In the genomic region with DNA sequence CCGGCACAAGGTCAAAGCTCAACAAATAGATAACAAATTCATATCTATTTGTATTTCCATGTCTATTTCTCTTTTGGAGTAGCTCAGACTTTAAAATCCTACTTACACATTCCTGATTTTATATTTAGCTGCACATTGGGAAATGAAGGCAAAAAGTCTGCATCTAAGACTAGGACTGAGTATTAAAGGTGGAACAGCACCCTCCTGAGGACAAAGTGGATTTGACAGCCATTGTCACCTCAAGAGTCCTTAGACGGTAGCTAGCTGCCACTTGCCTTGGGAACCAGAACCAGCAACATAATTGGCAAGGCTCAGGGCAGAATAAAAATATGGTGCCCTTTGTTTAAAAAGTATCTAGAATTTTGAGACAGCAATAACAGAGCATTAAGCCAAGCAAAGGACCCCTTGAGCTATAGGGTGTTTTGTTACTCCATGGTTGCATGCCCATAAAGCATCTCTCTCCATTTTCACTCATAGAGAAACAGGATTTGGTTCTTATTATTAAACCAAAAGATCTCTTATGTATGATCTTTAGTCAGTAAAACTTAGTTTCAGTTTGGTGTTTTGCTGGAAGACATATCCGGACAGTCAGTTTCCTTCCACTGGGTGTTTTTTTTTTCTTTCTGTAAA, we compare ENCODE assay signal across 8 cellular contexts. TPM values are rescaled to one million over a fixed set of nuclear protein-coding genes. Genes with fewer than 3 reads are reported as not detected.
DNase-seq lines count a peak whose midpoint lies in the region; ATAC-seq, FAIRE-seq and TF ChIP-seq lines count a peak whose summit lies in the region.

No MANE protein-coding gene starts in this region.

- H3K4me3 Mint-ChIP-seq in stimulated activated naive CD8-positive, alpha-beta T cell treated with anti-CD3 and anti-CD28 coated beads, Interleukin-15, amount 100 ng/mL, for 72 hours = no peak overlapping the region

- peak; percentile 1 for DNase-seq in NK-92 treated with Interleukin-12 subunit alpha and Interleukin-12 subunit beta, amount 100 ng/mL, for 24 hours (lab: John Stamatoyannopoulos, UW)
- DNase-seq in NK-92 (lab: John Stamatoyannopoulos, UW; ENCODE audit: unreplicated experiment) (no peak), Karpas-422 (peak; percentile 82), RCC 7860 (ENCODE audit: low spot score) (peak; percentile 24), bronchial epithelial cell (ENCODE audit: low read depth) (peak; percentile 67), kidney glomerular epithelial cell (lab: John Stamatoyannopoulos, UW) (peak; percentile 43)
- peak; percentile 24 to 26 for DNase-seq in stimulated activated naive CD8-positive, alpha-beta T cell treated with anti-CD3 and anti-CD28 coated beads, Interleukin-15, amount 100 ng/mL, for 72 hours

- H3K79me2 ChIP-seq in Karpas-422 (ENCODE audit: low read length) = no peaks in the 10 kb centered on the region

- H2AFZ ChIP-seq in Karpas-422 (ENCODE audit: low read length) = no peak overlapping the region

- FAIRE-seq in RCC 7860 (lab: Jason Lieb, UNC) (no peak), bronchial epithelial cell (lab: Jason Lieb, UNC) (no peak)

- H4K20me1 ChIP-seq in Karpas-422 (ENCODE audit: insufficient read depth, low read depth, low read length) = no peaks in the 10 kb centered on the region

- H3K4me2 ChIP-seq in Karpas-422 (ENCODE audit: low read depth, low read length, poor library complexity, severe bottlenecking) = no peak overlapping the region

- peaks cover 23% of the 10 kb centered on the region for H3K27me3 Mint-ChIP-seq in stimulated activated naive CD8-positive, alpha-beta T cell treated with anti-CD3 and anti-CD28 coated beads, Interleukin-15, amount 100 ng/mL, for 72 hours

- H3K9me2 ChIP-seq in Karpas-422 (replicated peaks; ENCODE audit: insufficient read depth, low read length) = no peaks in the 10 kb centered on the region

- no peaks in the 10 kb centered on the region for H3K9me3 Mint-ChIP-seq in stimulated activated naive CD8-positive, alpha-beta T cell treated with anti-CD3 and anti-CD28 coated beads, Interleukin-15, amount 100 ng/mL, for 72 hours

- H3K9me3 ChIP-seq in Karpas-422 (ENCODE audit: low read length) = no peaks in the 10 kb centered on the region

- TF ChIP-seq CTCF in bronchial epithelial cell (IDR thresholded peaks at IDR 0.05; ENCODE audit: insufficient read depth, low read length, severe bottlenecking) = peak; percentile 65

- H3K9ac ChIP-seq in Karpas-422 (ENCODE audit: low read length) = no peak overlapping the region

- H3K27me3 ChIP-seq in Karpas-422 (ENCODE audit: low read length) (no peaks in the 10 kb centered on the region), bronchial epithelial cell (ENCODE audit: control insufficient read depth, insufficient read depth, low read length) (no peaks in the 10 kb centered on the region)

- ATAC-seq in GM21825 (IDR thresholded peaks at IDR 0.05; ENCODE audit: unreplicated experiment) = peak; percentile 86
- peak; percentile 69 for ATAC-seq in stimulated activated naive CD8-positive, alpha-beta T cell treated with anti-CD3 and anti-CD28 coated beads, Interleukin-15, amount 100 ng/mL, for 72 hours

- no peak overlapping the region for H3K27ac ChIP-seq in Karpas-422 (ENCODE audit: low read length)

- H3K27ac Mint-ChIP-seq in stimulated activated naive CD8-positive, alpha-beta T cell treated with anti-CD3 and anti-CD28 coated beads, Interleukin-15, amount 100 ng/mL, for 72 hours = no peak overlapping the region

- H3K4me1 ChIP-seq in Karpas-422 (ENCODE audit: low read length) = no peaks in the 10 kb centered on the region

- H3K4me3 ChIP-seq in Karpas-422 (ENCODE audit: low read length) (no peak overlapping the region), bronchial epithelial cell (ENCODE audit: low read depth, low read length) (no peak overlapping the region)

- H3K4me1 Mint-ChIP-seq in stimulated activated naive CD8-positive, alpha-beta T cell treated with anti-CD3 and anti-CD28 coated beads, Interleukin-15, amount 100 ng/mL, for 72 hours = no peaks in the 10 kb centered on the region

- no peaks in the 10 kb centered on the region for H3K36me3 ChIP-seq in Karpas-422 (ENCODE audit: insufficient read depth, low read length)
- no peaks in the 10 kb centered on the region for H3K36me3 ChIP-seq in bronchial epithelial cell (ENCODE audit: control insufficient read depth, insufficient read depth, low read length)

RNA-seq across cellular contexts. Expression of a gene that starts 30.0 kb away (rescaled TPM):
- total RNA-seq in Karpas-422 (2014; rRNA removed; shearing (Covaris generic); ENCODE audit: low replicate concordance) = not detected in 2 replicates
- total RNA-seq in bronchial epithelial cell = 0.79 TPM in 1 of 2 replicates, not detected in the other
